8 cellular contexts compared by ENCODE assay signal in the genomic region with DNA sequence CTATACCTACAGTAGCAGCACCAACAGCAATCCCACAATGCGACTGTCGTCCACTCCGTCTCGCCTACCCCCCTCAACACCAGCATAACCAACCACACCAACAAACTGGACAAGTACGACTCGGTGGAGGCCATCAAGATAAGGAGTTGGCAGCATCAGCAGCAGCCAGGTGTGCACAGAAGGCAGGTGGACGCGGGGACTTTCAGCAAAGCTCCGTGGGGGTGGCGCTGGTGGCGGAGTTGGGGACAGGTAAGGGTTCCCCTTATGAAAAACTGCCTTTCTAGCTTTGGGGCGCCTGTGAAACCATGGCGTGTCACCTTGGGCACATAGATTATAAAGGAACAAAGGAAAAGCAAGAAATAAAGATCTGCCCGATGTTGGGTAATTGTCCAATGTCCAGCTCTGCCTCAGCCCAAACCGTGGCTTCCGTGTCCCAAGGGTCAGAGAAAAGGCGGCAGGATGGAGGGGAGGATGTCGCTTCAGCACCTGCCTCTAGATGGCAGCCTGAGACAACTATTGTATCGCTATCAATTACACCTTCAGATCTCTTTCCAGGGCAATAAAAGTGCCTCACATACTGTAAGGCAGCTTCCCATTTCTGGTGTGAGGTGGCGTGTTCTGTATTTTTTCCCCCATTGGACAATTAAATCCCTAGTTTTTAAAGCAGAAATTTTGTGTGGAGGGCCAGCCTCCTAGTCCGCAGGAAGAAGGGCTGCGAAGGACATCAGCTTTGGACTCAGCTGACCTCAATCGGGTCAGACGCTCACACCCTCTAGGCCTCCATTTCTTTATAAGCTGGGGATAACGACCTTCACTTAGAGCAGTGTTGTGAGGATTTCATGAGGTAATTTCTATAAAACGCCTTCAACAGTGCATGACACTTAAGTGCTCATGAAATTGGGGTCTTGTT. TPM values are rescaled to one million over a fixed set of nuclear protein-coding genes. Genes with fewer than 3 reads are reported as not detected.
DNase-seq lines count a peak whose midpoint lies in the region; ATAC-seq and TF ChIP-seq lines count a peak whose summit lies in the region.

No MANE protein-coding gene starts in this region.

- peak overlapping the region; percentile 96 for H3K27ac ChIP-seq in osteoblast (ENCODE audit: low read depth, low read length)

- peaks cover 22% of the 10 kb centered on the region for H3K4me1 ChIP-seq in osteoblast (ENCODE audit: insufficient read depth, low read length)

- peak overlapping the region; percentile 40 for H3K4me2 ChIP-seq in osteoblast (ENCODE audit: insufficient read depth, low read length)

- TF ChIP-seq CTCF in fibroblast of villous mesenchyme (IDR thresholded peaks at IDR 0.05; ENCODE audit: insufficient read depth, low read depth, low read length) = peak; percentile 75
- peak; percentile 93 for TF ChIP-seq CTCF in osteoblast (IDR thresholded peaks at IDR 0.05; ENCODE audit: extremely low read depth, low read depth, low read length)

- H2AFZ ChIP-seq in osteoblast (ENCODE audit: low read length) = no peak overlapping the region

- peaks cover 2% of the 10 kb centered on the region for H4K20me1 ChIP-seq in osteoblast (ENCODE audit: insufficient read depth, low read length)

- no peaks in the 10 kb centered on the region for H3K27me3 ChIP-seq in osteoblast (ENCODE audit: insufficient read depth, low read length)

- ATAC-seq in GM19455 (IDR thresholded peaks at IDR 0.05; ENCODE audit: unreplicated experiment) = peak; percentile 79
- ATAC-seq in HG03558 (IDR thresholded peaks at IDR 0.05; ENCODE audit: extremely low read depth, unreplicated experiment) = peak; percentile 78

- no peaks in the 10 kb centered on the region for H3K79me2 ChIP-seq in osteoblast (ENCODE audit: insufficient read depth, low read length)

- no peaks in the 10 kb centered on the region for H3K36me3 ChIP-seq in osteoblast (ENCODE audit: insufficient read depth, low read length)

- H3K4me3 ChIP-seq in fibroblast of villous mesenchyme (ENCODE audit: low read depth, low read length) (no peak overlapping the region), osteoblast (ENCODE audit: insufficient read depth, low read length) (no peak overlapping the region)

- DNase-seq in DMS 273 treated with DMSO at 0.1 percent for 48 hours (lab: John Stamatoyannopoulos, UW) = peak; percentile 32
- DNase-seq in NCI-H524 (lab: John Stamatoyannopoulos, UW) = peak; percentile 55 to 77
- DNase-seq in activated CD8-positive, alpha-beta memory T cell treated with anti-CD3 and anti-CD28 coated beads, Interleukin-2, amount 50 U/mL, for 48 hours = peak; percentile 60
- DNase-seq in fibroblast of villous mesenchyme (ENCODE audit: low read depth) = peak; percentile 57
- peak; percentile 69 for DNase-seq in osteoblast (ENCODE audit: insufficient read length, low spot score, missing footprints)
- DNase-seq in central memory CD4-positive, alpha-beta T cell = no peak

- no peaks in the 10 kb centered on the region for H3K9me3 ChIP-seq in osteoblast (ENCODE audit: low read depth, low read length)

RNA-seq across cellular contexts. Expression of a gene that starts 58.8 kb away (rescaled TPM):
- 33.2 and 41.5 TPM in 2 replicates for total RNA-seq in fibroblast of villous mesenchyme
- 36.2 and 36.6 TPM in 2 replicates for total RNA-seq in osteoblast

RNA-seq across cellular contexts. Expression of a gene that starts 58.9 kb away (rescaled TPM):
- total RNA-seq in fibroblast of villous mesenchyme = 11.3 and 22.0 TPM in 2 replicates
- 10.9 and 13.6 TPM in 2 replicates for total RNA-seq in osteoblast
